Comparison of ENCODE assay signal across 8 cellular contexts in the genomic region with DNA sequence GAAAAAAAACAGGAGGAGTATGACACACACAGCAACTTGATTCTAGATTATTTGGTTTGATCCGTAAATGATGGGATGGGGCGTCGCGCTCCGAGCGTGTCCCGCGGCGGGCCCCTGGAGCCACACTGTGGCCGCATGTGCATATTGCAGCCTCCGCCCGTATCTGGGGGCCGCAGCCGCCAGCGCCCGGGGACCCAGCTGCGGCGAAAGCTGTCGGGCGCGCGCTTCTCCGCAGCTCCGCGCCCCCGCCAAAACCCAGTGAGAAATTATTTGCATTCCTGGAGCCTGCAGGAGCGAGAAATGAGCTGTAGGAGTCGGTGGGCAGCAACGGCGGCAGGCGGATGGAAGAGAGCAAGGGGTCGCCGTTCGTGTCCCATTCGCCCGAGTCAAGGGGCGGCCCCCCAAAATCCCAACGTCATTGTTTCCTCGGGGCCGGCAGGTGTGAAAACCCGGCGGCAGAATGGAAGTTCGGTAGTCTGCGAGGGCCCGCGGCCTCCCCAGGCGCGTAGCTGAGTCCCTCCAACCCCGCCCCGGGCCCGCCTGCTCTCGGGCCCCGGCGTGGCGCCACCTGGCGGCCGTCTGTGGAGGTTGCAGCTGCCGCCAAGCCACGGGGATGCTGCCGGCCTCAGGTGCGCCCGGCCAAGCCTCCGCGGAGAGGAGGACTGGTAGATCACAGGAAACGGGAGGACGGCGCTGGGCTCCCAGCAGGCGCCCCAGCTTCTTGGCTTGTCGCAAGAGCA.
DNase-seq lines count a peak whose midpoint lies in the region; TF ChIP-seq lines count a peak whose summit lies in the region.
"Not testable (repeated sequence)": the region's sequence is repeated elsewhere in the genome, so short reads cannot be mapped to it uniquely, and the experiment has no call there.

No MANE protein-coding gene starts in this region.

- peak overlapping the region; percentile 27; the same call in 1 of the 2 replicates for H3K4me3 ChIP-seq in DOHH2 (ENCODE audit: low read length)
- not testable (repeated sequence) for H3K4me3 ChIP-seq in fibroblast of mammary gland (ENCODE audit: control insufficient read depth, low read depth, low read length)

- peak; percentile 39 for TF ChIP-seq CTCF in DOHH2 (IDR thresholded peaks at IDR 0.05; ENCODE audit: low read depth, low read length, poor library complexity, severe bottlenecking)
- not testable (repeated sequence) for TF ChIP-seq CTCF in fibroblast of mammary gland (conservative IDR thresholded peaks at IDR 0.05; ENCODE audit: control insufficient read depth, insufficient read depth, low read depth, low read length)
- TF ChIP-seq CTCF in nephron progenitor cell (IDR thresholded peaks at IDR 0.05) = peak; percentile 49

- H3K36me3 ChIP-seq in DOHH2 (ENCODE audit: control insufficient read depth, low read length) = not testable (repeated sequence)

- not testable (repeated sequence) for H3K4me3 Mint-ChIP-seq in nephron progenitor cell

- H3K27me3 Mint-ChIP-seq in nephron progenitor cell (ENCODE audit: low read depth, poor library complexity) = not testable (repeated sequence)

- not testable (repeated sequence) for H3K79me2 ChIP-seq in DOHH2 (ENCODE audit: control insufficient read depth, low read length)

- H3K9me3 ChIP-seq in DOHH2 (ENCODE audit: control insufficient read depth, insufficient read depth, low read length) = not testable (repeated sequence)

- H3K27ac ChIP-seq in DOHH2 (ENCODE audit: low read depth, low read length) = not testable (repeated sequence)

- H3K36me3 Mint-ChIP-seq in nephron progenitor cell (ENCODE audit: low read depth) = not testable (repeated sequence)

- H3K4me1 Mint-ChIP-seq in nephron progenitor cell = not testable (repeated sequence)

- peak overlapping the region; percentile 31 for H3K4me2 ChIP-seq in DOHH2 (ENCODE audit: low read length)

- not testable (repeated sequence) for H3K9me2 ChIP-seq in DOHH2 (replicated peaks; ENCODE audit: control insufficient read depth, low read length)

- not testable (repeated sequence) for H3K27me3 ChIP-seq in DOHH2 (ENCODE audit: control insufficient read depth, low read length)

- DNase-seq in GOT3 (lab: John Stamatoyannopoulos, UW) (peak; percentile 32), Kasumi-1 (lab: John Stamatoyannopoulos, UW) (peak; percentile 24 to 29), SHP77 (lab: John Stamatoyannopoulos, UW) (peak; percentile 32 to 52), fibroblast of mammary gland (ENCODE audit: low read depth) (peak; percentile 27), nephron progenitor cell (peak; percentile 83)
- DNase-seq in activated T-helper 1 cell treated with anti-CD3 and anti-CD28 coated beads, Interleukin-2, amount 50 U/mL, for 16 hours (ENCODE audit: low read depth in 1 of 2, low spot score in 1 of 2) = peak; percentile 69 to 81
- DNase-seq in stimulated activated CD8-positive, alpha-beta memory T cell treated with anti-CD3 and anti-CD28 coated beads, Interleukin-7, amount 100 ng/mL, for 24 hours (ENCODE audit: low read depth) = peak; percentile 58

- not testable (repeated sequence) for H3K27ac Mint-ChIP-seq in nephron progenitor cell

- not testable (repeated sequence) for H4K20me1 ChIP-seq in DOHH2 (ENCODE audit: control insufficient read depth, insufficient read depth, low read depth, low read length)

- H3F3A ChIP-seq in DOHH2 (ENCODE audit: control insufficient read depth, insufficient read depth) = not testable (repeated sequence)

- not testable (repeated sequence) for H3K9me3 Mint-ChIP-seq in nephron progenitor cell

- H3K4me1 ChIP-seq in DOHH2 (ENCODE audit: control insufficient read depth, low read length) = not testable (repeated sequence)

Comparison
In these comparisons a context has a peak if more than half of its experiments do, and no peak if none do; other contexts are left out.
1. DNase-seq: peak in every context shown above with its lines; median percentile 83 in nephron progenitor cell; 75 in activated T-helper 1 cell treated with anti-CD3 and anti-CD28 coated beads, Interleukin-2, amount 50 U/mL, for 16 hours; 58 in stimulated activated CD8-positive, alpha-beta memory T cell treated with anti-CD3 and anti-CD28 coated beads, Interleukin-7, amount 100 ng/mL, for 24 hours; 42 in SHP77; 32 in GOT3; 27 in fibroblast of mammary gland; 26 in Kasumi-1.